10 cellular contexts compared by ENCODE assay signal in genomic region chr18:50836521-50836957, GRCh38. TPM values are rescaled to one million over a fixed set of nuclear protein-coding genes. Genes with fewer than 3 reads are reported as not detected.
A peak's percentile ranks its signal among the peaks of the same experiment; 100 is the strongest.
DNase-seq lines count a peak whose midpoint lies in the region; ATAC-seq, FAIRE-seq and TF ChIP-seq lines count a peak whose summit lies in the region.
"Had no signal": no experiment of that assay in that cellular context is flagged by ENCODE, and none has a peak within 500 bp of the region (broad histone marks: within the 10 kb centered on the region; RNA-seq: fewer than 3 reads in every experiment).

No MANE protein-coding gene starts in this region.

- H4K20me1 ChIP-seq in endothelial cell of umbilical vein (replicated peaks; ENCODE audit: control insufficient read depth, extremely low read depth, insufficient read depth, low read length), result no peaks in the 10 kb centered on the region

- H3K36me3 ChIP-seq in endothelial cell of umbilical vein (ENCODE audit: control insufficient read depth in 2 of 2, extremely low read depth in 1 of 2, insufficient read depth in 2 of 2, low read length in 2 of 2), result no peaks in the 10 kb centered on the region
- H3K36me3 ChIP-seq in upper lobe of left lung, result no peaks in the 10 kb centered on the region
- H3K36me3 ChIP-seq in SJCRH30, result no peaks in the 10 kb centered on the region
- H3K36me3 ChIP-seq: cardiac muscle cell had no signal

- intact Hi-C loops in endothelial cell of umbilical vein (cut with micrococcal nuclease), result loop anchor here (1.0 kb wide), 3 partner anchors 16 to 42 kb away; partner anchors contain the start of gene MRO

- no TSS peak for BruUV-seq in endothelial cell of umbilical vein (replicated peaks; lab: Mats Ljungman, UMichigan)

- POLR2A ChIA-PET in endothelial cell of umbilical vein (lab: Charles Lee), result interaction anchor here (0.6 to 0.7 kb wide), 2 partner anchors 29 to 1311 kb away, joined by 3 read pairs; no protein-coding TSS in a partner anchor

- no peaks in the 10 kb centered on the region for H3K79me2 ChIP-seq in endothelial cell of umbilical vein (ENCODE audit: control insufficient read depth, insufficient read depth, low read length)

- CTCF ChIA-PET in endothelial cell of umbilical vein (lab: Charles Lee), result interaction anchor here (0.6 to 1.2 kb wide), 3 partner anchors 10 to 246 kb away, joined by 3 to 4 read pairs (median 3); no protein-coding TSS in a partner anchor

- dilution Hi-C loops in endothelial cell of umbilical vein (cut with MboI; ENCODE audit: extremely low pct_ligation_motif_present, low sequenced_read_pairs), result no loop called here

- TF ChIP-seq CTCF in endothelial cell of umbilical vein (IDR thresholded peaks at IDR 0.05; ENCODE audit: extremely low read depth in 1 of 2, insufficient read depth in 1 of 2, low read depth in 1 of 2, low read length in 2 of 2), result no peak
- no peak for TF ChIP-seq CTCF in upper lobe of left lung (IDR thresholded peaks at IDR 0.05)

- peaks cover 12% of the 10 kb centered on the region for H3K4me1 ChIP-seq in endothelial cell of umbilical vein (ENCODE audit: control insufficient read depth, extremely low read depth, insufficient read depth, low read length)
- peaks cover 6 to 12% (median 11%) of the 10 kb centered on the region in 4 donors for H3K4me1 ChIP-seq in upper lobe of left lung
- H3K4me1 ChIP-seq in SJCRH30, result peaks cover 5% of the 10 kb centered on the region; the same call in 1 of the 2 replicates

- H3K27me3 ChIP-seq in endothelial cell of umbilical vein (ENCODE audit: control insufficient read depth in 2 of 2, insufficient read depth in 2 of 2, low read length in 2 of 2) (peaks cover 0 to 3% of the 10 kb centered on the region in 2 experiments), upper lobe of left lung (no peaks in the 10 kb centered on the region), SJCRH30 (no peaks in the 10 kb centered on the region)
- H3K27me3 ChIP-seq: cardiac muscle cell had no signal

- H3K9me1 ChIP-seq in endothelial cell of umbilical vein (replicated peaks; ENCODE audit: control insufficient read depth, extremely low read depth, insufficient read depth, low read length), result no peaks in the 10 kb centered on the region

- no peak overlapping the region for H2AFZ ChIP-seq in endothelial cell of umbilical vein (ENCODE audit: low read depth, low read length)

- H3K4me2 ChIP-seq in endothelial cell of umbilical vein (ENCODE audit: insufficient read depth, low read length), result peak overlapping the region; percentile 38

- no peak overlapping the region for H3K4me3 ChIP-seq in endothelial cell of umbilical vein (replicated peaks in 1 of 3; ENCODE audit: insufficient read depth in 1 of 3, low read depth in 1 of 3, low read length in 3 of 3)
- H3K4me3 ChIP-seq in upper lobe of left lung, result no peak overlapping the region
- no peak overlapping the region for H3K4me3 ChIP-seq in SJCRH30
- H3K4me3 ChIP-seq: cardiac muscle cell had no signal

- peak; percentile 67 for DNase-seq in SIG-M5 treated with dmso at 0.1 percent for 504 hours (lab: John Stamatoyannopoulos, UW; ENCODE audit: unreplicated experiment)
- DNase-seq in SIG-M5 (lab: John Stamatoyannopoulos, UW), result no peak
- DNase-seq in NCI-H2196 (lab: John Stamatoyannopoulos, UW; ENCODE audit: unreplicated experiment), result peak; percentile 62
- DNase-seq in endothelial cell of umbilical vein (ENCODE audit: low read depth, low spot score), result peak; percentile 84
- DNase-seq in upper lobe of left lung, result peak in 1 of 2 donors; percentile 42
- no peak for DNase-seq in SJCRH30
- DNase-seq in substantia nigra (lab: John Stamatoyannopoulos, UW), result no peak

- H3K9me3 ChIP-seq in endothelial cell of umbilical vein (replicated peaks; ENCODE audit: control insufficient read depth, insufficient read depth, low read length), result no peaks in the 10 kb centered on the region
- no peaks in the 10 kb centered on the region for H3K9me3 ChIP-seq in upper lobe of left lung
- H3K9me3 ChIP-seq in SJCRH30 (replicated peaks), result no peaks in the 10 kb centered on the region

- FAIRE-seq in endothelial cell of umbilical vein (lab: Jason Lieb, UNC), result peak; percentile 77

- ATAC-seq in upper lobe of left lung (ENCODE audit: low FRiP score in 2 of 2) (peak; percentile 69 to 74), GM19328 (IDR thresholded peaks at IDR 0.05; ENCODE audit: unreplicated experiment) (no peak)

- WGBS in upper lobe of left lung, 2 donors, result 24 to 27% methylated on average over 2 of the region's 2 CpGs

- no peak overlapping the region for H3K27ac ChIP-seq in endothelial cell of umbilical vein (ENCODE audit: insufficient read depth, low read depth, low read length)
- H3K27ac ChIP-seq in upper lobe of left lung, result no peak overlapping the region
- H3K27ac ChIP-seq in SJCRH30, result no peak overlapping the region
- no peak overlapping the region for H3K27ac ChIP-seq in substantia nigra (ENCODE audit: low read depth, low read length, poor library complexity, severe bottlenecking)
- H3K27ac ChIP-seq: cardiac muscle cell had no signal

- peak in 2 of 4 donors; percentile 41 to 59 for TF ChIP-seq EP300 in upper lobe of left lung (IDR thresholded peaks at IDR 0.05)

- H3K9ac ChIP-seq in endothelial cell of umbilical vein (replicated peaks; ENCODE audit: extremely low read depth, insufficient read depth, low read length), result no peak overlapping the region

- TF ChIP-seq POLR2A in endothelial cell of umbilical vein (IDR thresholded peaks at IDR 0.05; ENCODE audit: low read depth, low read length) (no peak), upper lobe of left lung (IDR thresholded peaks at IDR 0.05) (no peak)

TF ChIP-seq in endothelial cell of umbilical vein, 7 proteins besides CTCF, POLR2A, EP300 and RAD21:
- TF ChIP-seq JUN (IDR thresholded peaks at IDR 0.05; ENCODE audit: borderline replicate concordance, insufficient read depth, insufficient read length, low read depth) (peak; percentile 87), GATA2 (IDR thresholded peaks at IDR 0.05; ENCODE audit: insufficient read depth, insufficient read length, low read depth, low read length) (no peak), POLR2AphosphoS5 (IDR thresholded peaks at IDR 0.05; ENCODE audit: insufficient read depth, low read depth, low read length) (no peak), MYC (IDR thresholded peaks at IDR 0.05; ENCODE audit: low read depth, low read length) (no peak), MAX (IDR thresholded peaks at IDR 0.05; ENCODE audit: insufficient read depth, insufficient read length) (peak; percentile 13), FOS (IDR thresholded peaks at IDR 0.05; ENCODE audit: borderline replicate concordance, insufficient read depth, low read length) (peak; percentile 54), EZH2 (IDR thresholded peaks at IDR 0.05; ENCODE audit: borderline replicate concordance, low read depth, low read length, severe bottlenecking) (no peak)
TF ChIP-seq in endothelial cell of umbilical vein: peak in this region for 3.

RNA-seq across cellular contexts. Expression of gene MRO, which starts 16.7 kb away (rescaled TPM):
- not detected in 2 replicates for total RNA-seq in endothelial cell of umbilical vein
- not detected in 2 replicates for polyA plus RNA-seq in endothelial cell of umbilical vein
- polyA plus RNA-seq in endothelial cell of umbilical vein (2011; cell fraction: cytosol; rRNA removed), result not detected in 2 replicates
- polyA plus RNA-seq in endothelial cell of umbilical vein (2011; cell fraction: nucleus; rRNA removed), result not detected in 2 replicates
- not detected in 2 replicates for polyA plus RNA-seq in endothelial cell of umbilical vein (2012)
- not detected in 2 replicates for polyA minus RNA-seq in endothelial cell of umbilical vein
- polyA minus RNA-seq in endothelial cell of umbilical vein (2011; cell fraction: cytosol; rRNA and poly(A)+ RNA removed), result 0.72 TPM
- polyA minus RNA-seq in endothelial cell of umbilical vein (2011; cell fraction: nucleus; rRNA and poly(A)+ RNA removed), result not detected in 2 replicates
- total RNA-seq in upper lobe of left lung, result under 1 TPM in 3 of 6 donors, not detected in 3; 0.46 to 0.77 (median 0.71) TPM
- 0.03 and 0.06 TPM in 2 replicates for total RNA-seq in SJCRH30 (2014; rRNA removed; shearing (Covaris generic))
- total RNA-seq: cardiac muscle cell had no signal
- polyA plus RNA-seq: cardiac muscle cell, neural cell had no signal

RNA-seq across cellular contexts. Expression of gene ME2, which starts 42.4 kb away (rescaled TPM):
- total RNA-seq in endothelial cell of umbilical vein (39.6 and 42.4 TPM in 2 replicates), upper lobe of left lung (10 to 100 TPM; 26.9 to 69.8 (median 36.4) TPM)
- 24.0 and 28.6 TPM in 2 replicates for polyA plus RNA-seq in endothelial cell of umbilical vein
- 29.8 and 30.8 TPM in 2 replicates for polyA plus RNA-seq in endothelial cell of umbilical vein (2011; cell fraction: cytosol; rRNA removed)
- 28.6 and 36.2 TPM in 2 replicates for polyA plus RNA-seq in endothelial cell of umbilical vein (2011; cell fraction: nucleus; rRNA removed)
- polyA plus RNA-seq in endothelial cell of umbilical vein (2012), result 40.7 and 49.9 TPM in 2 replicates
- 31.0 and 38.9 TPM in 2 replicates for polyA minus RNA-seq in endothelial cell of umbilical vein
- 11.7 TPM for polyA minus RNA-seq in endothelial cell of umbilical vein (2011; cell fraction: cytosol; rRNA and poly(A)+ RNA removed)
- polyA minus RNA-seq in endothelial cell of umbilical vein (2011; cell fraction: nucleus; rRNA and poly(A)+ RNA removed), result 15.6 and 21.0 TPM in 2 replicates
- total RNA-seq in SJCRH30 (2014; rRNA removed; shearing (Covaris generic)), result 56.6 and 62.4 TPM in 2 replicates

Comparison
In these comparisons a context has a peak if more than half of its experiments do, and no peak if none do; other contexts are left out.
1. DNase-seq: peak in SIG-M5 treated with dmso at 0.1 percent for 504 hours (single experiment), NCI-H2196 (single experiment) and endothelial cell of umbilical vein (single experiment); none in SIG-M5 (single experiment), SJCRH30 (0 of 2) and substantia nigra (0 of 49).